31 cellular contexts compared by ENCODE assay signal in the genomic region with DNA sequence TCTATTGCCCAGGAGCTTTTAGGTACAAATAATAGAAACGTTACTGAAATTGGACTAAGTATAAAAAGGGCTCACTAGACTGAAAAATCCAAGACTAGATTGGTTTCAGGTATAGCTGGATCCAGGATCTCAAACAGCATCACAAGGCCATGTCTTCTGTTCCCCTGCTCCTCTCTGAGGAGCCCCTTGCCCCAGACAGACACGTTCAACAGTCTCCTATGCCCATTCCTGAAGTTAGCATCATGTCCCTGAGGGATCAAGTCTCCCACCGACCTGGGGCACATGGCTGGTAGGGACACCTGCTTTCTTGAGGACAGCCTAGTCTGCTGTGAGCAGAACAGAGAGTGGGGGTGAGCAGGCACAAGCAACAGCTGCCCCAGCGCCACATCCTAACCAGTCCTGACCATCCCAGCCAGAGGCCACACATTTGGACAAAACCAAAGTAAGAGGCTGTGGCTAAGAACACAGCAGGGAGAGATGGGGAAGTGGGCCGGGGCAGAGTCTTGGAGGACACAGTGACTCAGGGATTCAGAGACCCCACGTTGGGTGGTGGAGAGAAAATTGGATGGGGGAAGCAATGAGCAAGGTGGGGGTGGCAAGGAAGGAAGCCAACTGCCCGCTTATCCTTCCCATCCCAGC. TPM values are rescaled to one million over a fixed set of nuclear protein-coding genes. Genes with fewer than 3 reads are reported as not detected.
"Had no signal": no experiment of that assay in that cellular context is flagged by ENCODE, and none has a peak within 500 bp of the region (broad histone marks: within the 10 kb centered on the region; RNA-seq: fewer than 3 reads in every experiment).

No MANE protein-coding gene starts in this region.

- H3K36me3 ChIP-seq: brain microvascular endothelial cell had no signal

- H3K27me3 ChIP-seq: brain microvascular endothelial cell had no signal

- DNase-seq: activated CD4-positive, alpha-beta T cell treated with anti-CD3 and anti-CD28 coated beads, Interleukin-2, amount 10 ng/mL, durations not matched to agents 24 days and 14 days; activated CD4-positive, alpha-beta T cell treated with anti-CD3 and anti-CD28 coated beads, Interleukin-2, amount 50 U/mL, for 4 hours; activated CD8-positive, alpha-beta T cell treated with anti-CD3 and anti-CD28 coated beads for 36 hours; activated effector memory CD4-positive, alpha-beta T cell treated with anti-CD3 and anti-CD28 coated beads, Interleukin-2, amount 50 U/mL, for 16 hours; activated naive CD4-positive, alpha-beta T cell; activated naive CD4-positive, alpha-beta T cell treated with anti-CD3 and anti-CD28 coated beads, Interleukin-2, amount 50 U/mL, for 16 hours; activated naive CD8-positive, alpha-beta T cell treated with anti-CD3 and anti-CD28 coated beads for 36 hours; activated T-cell treated with anti-CD3 and anti-CD28 coated beads, Interleukin-2, amount 50 U/mL, for 1 hour; activated T-cell treated with anti-CD3 and anti-CD28 coated beads, Interleukin-2, amount 50 U/mL, for 72 hours; amniotic stem cell; brain microvascular endothelial cell; Karpas-422; KBM-7; NCI-H1092; NCI-H1436 treated with DMSO at 0.1 percent for 48 hours; NCI-H1694 treated with DMSO at 0.1 percent for 48 hours; NCI-H2029; NCI-H2171; NCI-H510A; NCI-H526; NCI-H748 treated with DMSO at 0.1 percent for 48 hours; NK-92 treated with Interleukin-12 subunit alpha and Interleukin-12 subunit beta, amount 100 ng/mL, for 24 hours; PC-3; Right ventricle myocardium superior; T1000 had no signal

- ATAC-seq: activated CD8-positive, alpha-beta T cell treated with anti-CD3 and anti-CD28 coated beads for 36 hours; activated T-cell treated with anti-CD3 and anti-CD28 coated beads, Interleukin-2, amount 50 U/mL, for 72 hours; activated T-helper 17 cell treated with anti-CD3 and anti-CD28 coated beads, Interleukin-2, amount 50 U/mL, for 72 hours; PC-3 had no signal

- H3K4me3 Mint-ChIP-seq: activated CD4-positive, alpha-beta T cell treated with anti-CD3 and anti-CD28 coated beads, Interleukin-2, amount 10 ng/mL, durations not matched to agents 24 days and 14 days; activated CD8-positive, alpha-beta T cell treated with anti-CD3 and anti-CD28 coated beads for 36 hours; activated naive CD8-positive, alpha-beta T cell treated with anti-CD3 and anti-CD28 coated beads for 36 hours; activated T-cell treated with anti-CD3 and anti-CD28 coated beads, Interleukin-2, amount 50 U/mL, for 72 hours; activated T-helper 17 cell treated with anti-CD3 and anti-CD28 coated beads, Interleukin-2, amount 50 U/mL, for 72 hours; central memory CD8-positive, alpha-beta T cell had no signal

- H3K9me3 Mint-ChIP-seq: activated CD4-positive, alpha-beta T cell treated with anti-CD3 and anti-CD28 coated beads, Interleukin-2, amount 10 ng/mL, durations not matched to agents 24 days and 14 days; activated CD8-positive, alpha-beta T cell treated with anti-CD3 and anti-CD28 coated beads for 36 hours; activated naive CD8-positive, alpha-beta T cell treated with anti-CD3 and anti-CD28 coated beads for 36 hours; activated T-cell treated with anti-CD3 and anti-CD28 coated beads, Interleukin-2, amount 50 U/mL, for 72 hours; activated T-helper 17 cell treated with anti-CD3 and anti-CD28 coated beads, Interleukin-2, amount 50 U/mL, for 72 hours; central memory CD8-positive, alpha-beta T cell had no signal

- H3K36me3 Mint-ChIP-seq: activated naive CD8-positive, alpha-beta T cell treated with anti-CD3 and anti-CD28 coated beads for 36 hours had no signal

- H3K27ac Mint-ChIP-seq: activated CD4-positive, alpha-beta T cell treated with anti-CD3 and anti-CD28 coated beads, Interleukin-2, amount 10 ng/mL, durations not matched to agents 24 days and 14 days; activated CD8-positive, alpha-beta T cell treated with anti-CD3 and anti-CD28 coated beads for 36 hours; activated naive CD8-positive, alpha-beta T cell treated with anti-CD3 and anti-CD28 coated beads for 36 hours; activated T-cell treated with anti-CD3 and anti-CD28 coated beads, Interleukin-2, amount 50 U/mL, for 72 hours; activated T-helper 17 cell treated with anti-CD3 and anti-CD28 coated beads, Interleukin-2, amount 50 U/mL, for 72 hours had no signal

- H3K4me1 Mint-ChIP-seq: activated naive CD8-positive, alpha-beta T cell treated with anti-CD3 and anti-CD28 coated beads for 36 hours; central memory CD8-positive, alpha-beta T cell had no signal

- H3K27me3 Mint-ChIP-seq: activated CD4-positive, alpha-beta T cell treated with anti-CD3 and anti-CD28 coated beads, Interleukin-2, amount 10 ng/mL, durations not matched to agents 24 days and 14 days; activated naive CD8-positive, alpha-beta T cell treated with anti-CD3 and anti-CD28 coated beads for 36 hours; activated T-helper 17 cell treated with anti-CD3 and anti-CD28 coated beads, Interleukin-2, amount 50 U/mL, for 72 hours had no signal

- H3K27ac ChIP-seq: brain microvascular endothelial cell had no signal

- FAIRE-seq: RCC 7860, TTC549 had no signal

RNA-seq across cellular contexts. Expression of a gene that starts 10.5 kb away (rescaled TPM):
- total RNA-seq: activated CD4-positive, alpha-beta T cell treated with anti-CD3 and anti-CD28 coated beads, Interleukin-2, amount 10 ng/mL, durations not matched to agents 24 days and 14 days; activated CD8-positive, alpha-beta memory T cell treated with anti-CD3 and anti-CD28 coated beads for 36 hours; activated CD8-positive, alpha-beta T cell treated with anti-CD3 and anti-CD28 coated beads for 36 hours; activated naive CD8-positive, alpha-beta T cell treated with anti-CD3 and anti-CD28 coated beads for 36 hours; activated T-cell treated with anti-CD3 and anti-CD28 coated beads, Interleukin-2, amount 50 U/mL, for 72 hours; activated T-helper 17 cell treated with anti-CD3 and anti-CD28 coated beads, Interleukin-2, amount 50 U/mL, for 72 hours; PC-3; T-helper 2 cell treated with Interferon-gamma antibody and Interleukin-4, amounts not matched to agents 100 ng/mL and 5 ng/mL, for 36 hours had no signal
